23 cellular contexts compared by ENCODE assay signal in the genomic region with DNA sequence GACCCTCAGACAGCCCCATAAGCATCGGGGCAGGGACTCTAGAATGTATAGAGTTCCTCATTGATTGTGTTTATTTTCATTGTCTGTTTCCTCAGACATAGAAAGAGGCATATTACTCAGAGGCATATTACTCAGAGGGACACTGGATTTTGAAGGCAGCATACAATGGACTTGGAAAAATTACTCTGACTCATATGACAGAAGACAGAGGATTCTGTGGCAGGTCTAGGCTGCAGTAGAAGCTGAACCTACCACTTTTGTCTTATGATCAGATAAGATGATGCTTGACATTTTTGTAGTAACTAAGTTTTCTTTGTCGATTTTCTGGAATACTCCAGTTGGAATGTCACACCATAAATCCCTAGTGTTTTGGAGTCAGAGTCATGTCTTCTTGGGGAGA.
DNase-seq lines count a peak whose midpoint lies in the region; ATAC-seq and TF ChIP-seq lines count a peak whose summit lies in the region.
"Had no signal": no experiment of that assay in that cellular context is flagged by ENCODE, and none has a peak within 500 bp of the region (broad histone marks: within the 10 kb centered on the region; RNA-seq: fewer than 3 reads in every experiment).

No MANE protein-coding gene starts in this region.

- H3K4me3 Mint-ChIP-seq in HFFc6, result no peak overlapping the region
- H3K4me3 Mint-ChIP-seq: activated naive CD8-positive, alpha-beta T cell; B cell; endodermal cell; neural progenitor cell had no signal

- no peaks in the 10 kb centered on the region; the same call in 1 of the 2 replicates for H3K9me3 Mint-ChIP-seq in HFFc6
- H3K9me3 Mint-ChIP-seq: endodermal cell, neural progenitor cell had no signal

- TF ChIP-seq CTCF in HFFc6 (IDR thresholded peaks at IDR 0.05) (no peak), esophagus squamous epithelium (IDR thresholded peaks at IDR 0.05) (no peak), GM20000 (IDR thresholded peaks at IDR 0.05; ENCODE audit: extremely low read depth, missing control alignments) (no peak)

- no peaks in the 10 kb centered on the region; the same call in 1 of the 2 replicates for H3K27me3 Mint-ChIP-seq in HFFc6 (ENCODE audit: insufficient read depth)
- H3K27me3 Mint-ChIP-seq: activated naive CD8-positive, alpha-beta T cell; B cell had no signal

- no peaks in the 10 kb centered on the region for H3K4me1 Mint-ChIP-seq in HFFc6 (ENCODE audit: low read depth)

- peak; percentile 5 for DNase-seq in HFFc6
- peak in 1 of 2 experiments; percentile 60 for DNase-seq in SJSA1 (ENCODE audit: low read depth in 1 of 2, low spot score in 2 of 2)
- DNase-seq in epithelial cell of prostate (ENCODE audit: low read depth, low spot score), result peak; percentile 55
- DNase-seq in non-pigmented ciliary epithelial cell (ENCODE audit: low read depth), result peak; percentile 31
- no peak for DNase-seq in SHP77 (lab: John Stamatoyannopoulos, UW)
- DNase-seq in esophagus squamous epithelium (lab: John Stamatoyannopoulos, UW), result no peak
- no peak for DNase-seq in GM20000 (ENCODE audit: low spot score)
- DNase-seq: activated CD4-positive, alpha-beta T cell treated with anti-CD3 and anti-CD28 coated beads for 48 hours; endodermal cell; GDM1; islet precursor cell; midbrain; NCI-H187; NCI-H510A treated with DMSO at 0.1 percent for 48 hours; stimulated activated CD4-positive, alpha-beta T cell treated with anti-CD3 and anti-CD28 coated beads, Interleukin-4, amount 100 ng/mL, for 4 hours; T1000; thyroid gland had no signal

- WGBS in esophagus squamous epithelium, 2 donors, result 56 to 58% methylated on average over 2 of the region's 2 CpGs

- H3K36me3 ChIP-seq in SJSA1 (no peaks in the 10 kb centered on the region), esophagus squamous epithelium (no peaks in the 10 kb centered on the region)
- H3K36me3 ChIP-seq: HAP-1, neural progenitor cell, thyroid gland had no signal

- intact Hi-C loops in esophagus squamous epithelium (cut with DNase I), result no loop called here

- no peak overlapping the region for H3K27ac Mint-ChIP-seq in HFFc6
- H3K27ac Mint-ChIP-seq: activated naive CD8-positive, alpha-beta T cell; B cell; endodermal cell; neural progenitor cell had no signal

- no peaks in the 10 kb centered on the region for H3K36me3 Mint-ChIP-seq in HFFc6 (ENCODE audit: low read depth)

- no peak overlapping the region for H3K4me3 ChIP-seq in SJSA1
- no peak overlapping the region for H3K4me3 ChIP-seq in esophagus squamous epithelium
- H3K4me3 ChIP-seq: HAP-1, neural progenitor cell, thyroid gland had no signal

- H3K27me3 ChIP-seq in SJSA1 (replicated peaks) (no peaks in the 10 kb centered on the region), esophagus squamous epithelium (no peaks in the 10 kb centered on the region)
- H3K27me3 ChIP-seq: neural progenitor cell, thyroid gland had no signal

- no peak for ATAC-seq in GM18511 (IDR thresholded peaks at IDR 0.05; ENCODE audit: unreplicated experiment)
- ATAC-seq: sciatic nerve had no signal

- H3K27ac ChIP-seq in SJSA1 (peak overlapping the region; percentile 16), epithelial cell of prostate (no peak overlapping the region), esophagus squamous epithelium (no peak overlapping the region)
- H3K27ac ChIP-seq: neural progenitor cell, thyroid gland had no signal

- H3K4me1 ChIP-seq in SJSA1 (replicated peaks) (peaks cover 17% of the 10 kb centered on the region), esophagus squamous epithelium (no peaks in the 10 kb centered on the region)
- H3K4me1 ChIP-seq: HAP-1, neural progenitor cell, thyroid gland had no signal

- TF ChIP-seq POLR2A in esophagus squamous epithelium (IDR thresholded peaks at IDR 0.05), result no peak

- H3K9me3 ChIP-seq in SJSA1 (replicated peaks) (no peaks in the 10 kb centered on the region), esophagus squamous epithelium (peaks cover 0 to 6% (median 0%) of the 10 kb centered on the region in 3 donors)
- H3K9me3 ChIP-seq: HAP-1, thyroid gland had no signal

Comparison
In these comparisons a context has a peak if more than half of its experiments do, and no peak if none do; other contexts are left out.
1. DNase-seq: peak in HFFc6 (single experiment), epithelial cell of prostate (single experiment) and non-pigmented ciliary epithelial cell (single experiment); none in SHP77 (0 of 2), esophagus squamous epithelium (single experiment) and GM20000 (single experiment).